In the genomic region with DNA sequence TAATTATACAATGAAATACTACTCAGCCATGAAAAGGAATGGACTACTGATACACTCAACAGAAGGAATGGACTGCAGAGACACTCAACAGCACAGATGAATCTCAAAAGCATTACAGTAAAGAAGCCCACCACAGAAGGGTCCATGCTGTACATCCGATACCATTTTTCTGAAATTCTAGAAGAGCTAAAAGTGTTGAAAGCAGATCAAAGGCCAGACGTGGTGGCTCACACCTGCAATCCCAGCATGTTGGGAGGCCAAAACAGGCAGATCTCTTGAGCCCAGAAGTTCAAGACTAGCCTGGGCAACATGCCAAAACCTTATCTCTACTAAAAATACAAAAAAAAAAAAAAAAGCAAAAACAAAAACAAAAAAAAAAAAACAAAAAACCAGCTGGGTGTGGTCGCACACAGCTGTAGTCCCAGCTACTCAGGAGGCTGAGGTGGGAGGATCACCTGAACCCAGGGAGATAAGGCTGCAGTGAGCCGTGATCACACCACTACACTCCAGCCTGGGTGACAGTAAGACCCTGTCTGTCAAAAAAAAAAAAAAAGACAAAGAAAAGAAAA, we compare ENCODE assay signal across 25 cellular contexts.
"Had no signal": no experiment of that assay in that cellular context is flagged by ENCODE, and none has a peak within 500 bp of the region (broad histone marks: within the 10 kb centered on the region; RNA-seq: fewer than 3 reads in every experiment).

No MANE protein-coding gene starts in this region.

- H3K36me3 Mint-ChIP-seq: WTC11 had no signal

- H3K4me3 ChIP-seq: adrenal gland, SJSA1 had no signal

- H3K4me1 Mint-ChIP-seq: WTC11 had no signal

- H3K27me3 ChIP-seq: adrenal gland had no signal

- H3K9me3 ChIP-seq: adrenal gland, SJSA1 had no signal

- H3K9me3 Mint-ChIP-seq: activated CD4-positive, alpha-beta T cell treated with anti-CD3 and anti-CD28 coated beads, Interleukin-2, amount 10 ng/mL, durations not matched to agents 24 days and 14 days; activated naive CD8-positive, alpha-beta T cell treated with anti-CD3 and anti-CD28 coated beads, Interleukin-2, amount 10 ng/mL, durations not matched to agents 7 days and 5 days; T-helper 1 cell treated with Interleukin-12 subunit alpha and Interleukin-12 subunit beta and Interleukin-4 antibody, amounts not matched to agents 30 μg/mL and 1 μg/mL, for 36 hours had no signal

- H3K4me3 Mint-ChIP-seq: activated CD4-positive, alpha-beta T cell treated with anti-CD3 and anti-CD28 coated beads, Interleukin-2, amount 10 ng/mL, durations not matched to agents 24 days and 14 days; activated naive CD8-positive, alpha-beta T cell treated with anti-CD3 and anti-CD28 coated beads, Interleukin-2, amount 10 ng/mL, durations not matched to agents 7 days and 5 days; T-helper 1 cell treated with Interleukin-12 subunit alpha and Interleukin-12 subunit beta and Interleukin-4 antibody, amounts not matched to agents 30 μg/mL and 1 μg/mL, for 36 hours; WTC11 had no signal

- FAIRE-seq: RCC 7860 had no signal

- ATAC-seq: PC-3, SK-N-SH treated with all-trans-retinoic acid at 6 μM for 48 hours, WTC11 had no signal

- H3K4me1 ChIP-seq: adrenal gland, SJSA1 had no signal

- H3K27ac Mint-ChIP-seq: activated CD4-positive, alpha-beta T cell treated with anti-CD3 and anti-CD28 coated beads, Interleukin-2, amount 10 ng/mL, durations not matched to agents 24 days and 14 days; activated naive CD8-positive, alpha-beta T cell treated with anti-CD3 and anti-CD28 coated beads, Interleukin-2, amount 10 ng/mL, durations not matched to agents 7 days and 5 days; T-helper 1 cell treated with Interleukin-12 subunit alpha and Interleukin-12 subunit beta and Interleukin-4 antibody, amounts not matched to agents 30 μg/mL and 1 μg/mL, for 36 hours; WTC11 had no signal

- H3K27me3 Mint-ChIP-seq: activated CD4-positive, alpha-beta T cell treated with anti-CD3 and anti-CD28 coated beads, Interleukin-2, amount 10 ng/mL, durations not matched to agents 24 days and 14 days; activated naive CD8-positive, alpha-beta T cell treated with anti-CD3 and anti-CD28 coated beads, Interleukin-2, amount 10 ng/mL, durations not matched to agents 7 days and 5 days had no signal

- DNase-seq: activated CD4-positive, alpha-beta T cell treated with anti-CD3 and anti-CD28 coated beads, Interleukin-2, amount 10 ng/mL, durations not matched to agents 24 days and 14 days; activated CD4-positive, alpha-beta T cell treated with anti-CD3 and anti-CD28 coated beads, Interleukin-2, amount 50 U/mL, for 48 hours; activated CD4-positive, CD25-positive, alpha-beta regulatory T cell treated with anti-CD3 and anti-CD28 coated beads, Interleukin-2, amount 50 U/mL, for 72 hours; activated CD8-positive, alpha-beta memory T cell treated with anti-CD3 and anti-CD28 coated beads, Interleukin-2, amount 50 U/mL, for 48 hours; activated naive CD4-positive, alpha-beta T cell treated with anti-CD3 and anti-CD28 coated beads, Interleukin-2, amount 50 U/mL, for 16 hours; activated naive CD8-positive, alpha-beta T cell treated with anti-CD3 and anti-CD28 coated beads, Interleukin-2, amount 10 ng/mL, durations not matched to agents 7 days and 5 days; activated T-cell treated with anti-CD3 and anti-CD28 coated beads, Interleukin-2, amount 50 U/mL, for 1 hour; adrenal gland; anterior cingulate cortex; cerebellar nuclear complex; Kasumi-1; NCI-H1105 treated with DMSO at 0.1 percent for 48 hours; NCI-H1436 treated with DMSO at 0.1 percent for 48 hours; NCI-H187; NCI-H2081; NCI-H446; NCI-H524; PC-3; SHP77; SW 1271 had no signal

- H3K27ac ChIP-seq: adrenal gland, SJSA1 had no signal
